ENCODE assay signal across 9 cellular contexts in genomic region chr3:136186330-136186729, GRCh38. TPM values are rescaled to one million over a fixed set of nuclear protein-coding genes. Genes with fewer than 3 reads are reported as not detected.
DNase-seq lines count a peak whose midpoint lies in the region; ATAC-seq, FAIRE-seq and TF ChIP-seq lines count a peak whose summit lies in the region.
"Had no signal": no experiment of that assay in that cellular context is flagged by ENCODE, and none has a peak within 500 bp of the region (broad histone marks: within the 10 kb centered on the region; RNA-seq: fewer than 3 reads in every experiment).

No MANE protein-coding gene starts in this region.

- TF ChIP-seq CTCF in Panc1 (IDR thresholded peaks at IDR 0.05) (no peak), left lung (IDR thresholded peaks at IDR 0.05) (no peak), dorsolateral prefrontal cortex (IDR thresholded peaks at IDR 0.05 in 54 of 56, conservative IDR thresholded peaks at IDR 0.05 in 2 of 56; ENCODE audit: low read depth in 1 of 56, partially characterized antibody in 56 of 56) (no peak), D721Med (IDR thresholded peaks at IDR 0.05; ENCODE audit: insufficient read depth, missing control alignments) (no peak)

- H3K4me1 ChIP-seq in Panc1 (ENCODE audit: control insufficient read depth, insufficient read depth, low read length) (peaks cover 56% of the 10 kb centered on the region), left lung (peaks cover 17 to 91% of the 10 kb centered on the region in 2 donors)

- CTCF ChIA-PET in Panc1 (lab: Charles Lee): no interaction called here

- no peak overlapping the region for H3K27ac ChIP-seq in Panc1 (ENCODE audit: low read length)
- H3K27ac ChIP-seq in left lung: peak overlapping the region in 1 of 2 donors; percentile 55
- no peak overlapping the region for H3K27ac ChIP-seq in dorsolateral prefrontal cortex

- H3K4me3 ChIP-seq in Panc1 (ENCODE audit: low read depth in 2 of 2, low read length in 2 of 2): no peak overlapping the region
- H3K4me3 ChIP-seq in left lung: no peak overlapping the region
- no peak overlapping the region for H3K4me3 ChIP-seq in dorsolateral prefrontal cortex

- BruUV-seq in Panc1 (replicated peaks; lab: Mats Ljungman, UMichigan): no TSS peak

- in situ Hi-C loops in Panc1 (cut with HindIII; ENCODE audit: low pct_unique_long_range_greater_than_20kb, low sequenced_read_pairs): loop anchor here (10.0 kb wide), 1 partner anchor 558 kb away; no protein-coding TSS in a partner anchor

- no peaks in the 10 kb centered on the region for H3K27me3 ChIP-seq in Panc1 (ENCODE audit: control insufficient read depth, insufficient read depth, low read length)
- no peaks in the 10 kb centered on the region for H3K27me3 ChIP-seq in left lung
- no peaks in the 10 kb centered on the region for H3K27me3 ChIP-seq in dorsolateral prefrontal cortex

- intact Hi-C loops in Panc1 (cut with micrococcal nuclease; ENCODE audit: unreplicated experiment) (no loop called here), left lung (cut with DNase I) (no loop called here), dorsolateral prefrontal cortex (cut with DNase I) (no loop called here)

- POLR2A ChIA-PET in Panc1 (lab: Charles Lee): interaction anchor here (0.5 kb wide), 1 partner anchor 27 kb away, joined by 3 read pairs; no protein-coding TSS in a partner anchor

- H3K9me3 ChIP-seq in Panc1 (ENCODE audit: control insufficient read depth, insufficient read depth, low read depth, low read length) (no peaks in the 10 kb centered on the region), left lung (no peaks in the 10 kb centered on the region)

- ATAC-seq in GM21390 (IDR thresholded peaks at IDR 0.05; ENCODE audit: unreplicated experiment) (peak; percentile 45), Panc1 (peak; percentile 66), left lung (peak; percentile 77)

- H3K36me3 ChIP-seq in Panc1 (ENCODE audit: control insufficient read depth, insufficient read depth, low read length) (no peaks in the 10 kb centered on the region), left lung (no peaks in the 10 kb centered on the region)

- FAIRE-seq in D721Med (lab: Jason Lieb, UNC): no peak

- DNase-seq in COLO668 (lab: John Stamatoyannopoulos, UW; ENCODE audit: unreplicated experiment): peak; percentile 32
- no peak for DNase-seq in Panc1 (ENCODE audit: low read depth, low spot score)
- DNase-seq in left lung: peak in 1 of 2 donors; percentile 51
- DNase-seq in NCI-H526 (lab: John Stamatoyannopoulos, UW): no peak
- DNase-seq in dorsolateral prefrontal cortex: no peak
- DNase-seq in D721Med (ENCODE audit: insufficient read length, low spot score): no peak
- no peak for DNase-seq in germinal center (ENCODE audit: low spot score)
- DNase-seq: NCI-H1417 treated with DMSO at 0.1 percent for 48 hours had no signal

RNA-seq across cellular contexts. Expression of gene MSL2, which starts 9.8 kb away (rescaled TPM):
- 35.6 TPM for total RNA-seq in Panc1 (2021; ENCODE audit: unreplicated experiment)
- 23.7 TPM for polyA plus RNA-seq in Panc1 (2012; ENCODE audit: insufficient read length)
- 10 to 100 TPM; 25.8 to 32.6 TPM for total RNA-seq in left lung
- total RNA-seq in dorsolateral prefrontal cortex: 10 to 100 TPM; 30.4 to 70.4 (median 41.8) TPM
